Comparison of ENCODE assay signal across 14 cellular contexts in genomic region chr2:74632209-74632938, GRCh38. TPM values are rescaled to one million over a fixed set of nuclear protein-coding genes. Genes with fewer than 3 reads are reported as not detected.
A peak's percentile ranks its signal among the peaks of the same experiment; 100 is the strongest.
DNase-seq lines count a peak whose midpoint lies in the region; ATAC-seq and TF ChIP-seq lines count a peak whose summit lies in the region.
"Had no signal": no experiment of that assay in that cellular context is flagged by ENCODE, and none has a peak within 500 bp of the region (broad histone marks: within the 10 kb centered on the region; RNA-seq: fewer than 3 reads in every experiment).

No MANE protein-coding gene starts in this region.

- DNase-seq in DMS 273 (lab: John Stamatoyannopoulos, UW; ENCODE audit: unreplicated experiment), result peak; percentile 10
- no peak for DNase-seq in DMS 273 treated with DMSO at 0.1 percent for 48 hours (lab: John Stamatoyannopoulos, UW)
- no peak for DNase-seq in Panc1 (ENCODE audit: low read depth, low spot score)
- DNase-seq in fibroblast of peridontal ligament (ENCODE audit: extremely low read depth), result peak; percentile 13
- peak; percentile 50 for DNase-seq in retinal pigment epithelial cell (ENCODE audit: low read depth)
- no peak for DNase-seq in activated CD4-positive, alpha-beta memory T cell treated with anti-CD3 and anti-CD28 coated beads for 36 hours
- no peak for DNase-seq in activated T-cell treated with anti-CD3 and anti-CD28 coated beads, Interleukin-2, amount 50 U/mL, for 24 hours
- DNase-seq: activated CD4-positive, alpha-beta T cell treated with anti-CD3 and anti-CD28 coated beads, Interleukin-2, amount 50 U/mL, for 48 hours; NCI-H2171; SJCRH30 had no signal

- H3K4me3 ChIP-seq in Panc1 (ENCODE audit: low read depth in 2 of 2, low read length in 2 of 2) (no peak overlapping the region), retinal pigment epithelial cell (ENCODE audit: low read length) (no peak overlapping the region)
- H3K4me3 ChIP-seq: SJCRH30 had no signal

- H3K36me3 Mint-ChIP-seq in activated CD4-positive, alpha-beta memory T cell treated with anti-CD3 and anti-CD28 coated beads for 36 hours, result no peaks in the 10 kb centered on the region
- no peaks in the 10 kb centered on the region for H3K36me3 Mint-ChIP-seq in activated T-cell treated with anti-CD3 and anti-CD28 coated beads, Interleukin-2, amount 50 U/mL, for 24 hours (ENCODE audit: low read depth)
- H3K36me3 Mint-ChIP-seq: activated naive CD4-positive, alpha-beta T cell treated with anti-CD3 and anti-CD28 coated beads, Interleukin-2, amount 50 U/mL, for 72 hours had no signal

- no peak overlapping the region for H3K4me3 Mint-ChIP-seq in activated CD4-positive, alpha-beta memory T cell treated with anti-CD3 and anti-CD28 coated beads for 36 hours
- H3K4me3 Mint-ChIP-seq in activated T-cell treated with anti-CD3 and anti-CD28 coated beads, Interleukin-2, amount 50 U/mL, for 24 hours, result no peak overlapping the region
- H3K4me3 Mint-ChIP-seq: nephron had no signal

- no peaks in the 10 kb centered on the region for H3K9me3 ChIP-seq in Panc1 (ENCODE audit: control insufficient read depth, insufficient read depth, low read depth, low read length)
- H3K9me3 ChIP-seq: SJCRH30 had no signal

- POLR2A ChIA-PET in Panc1 (lab: Charles Lee), result no interaction called here
- POLR2A ChIA-PET in activated CD4-positive, alpha-beta memory T cell treated with anti-CD3 and anti-CD28 coated beads for 36 hours (lab: Charles Lee), result no interaction called here

- no peaks in the 10 kb centered on the region for H3K27me3 Mint-ChIP-seq in activated CD4-positive, alpha-beta memory T cell treated with anti-CD3 and anti-CD28 coated beads for 36 hours
- no peaks in the 10 kb centered on the region for H3K27me3 Mint-ChIP-seq in activated T-cell treated with anti-CD3 and anti-CD28 coated beads, Interleukin-2, amount 50 U/mL, for 24 hours

- no TSS peak for BruUV-seq in Panc1 (replicated peaks; lab: Mats Ljungman, UMichigan)

- intact Hi-C loops in Panc1 (cut with micrococcal nuclease; ENCODE audit: unreplicated experiment), result no loop called here
- intact Hi-C loops in activated CD4-positive, alpha-beta memory T cell treated with anti-CD3 and anti-CD28 coated beads for 36 hours (cut with micrococcal nuclease), result no loop called here

- ATAC-seq in Panc1, result peak; percentile 82
- no peak for ATAC-seq in HG02588 (IDR thresholded peaks at IDR 0.05; ENCODE audit: unreplicated experiment)
- ATAC-seq: activated naive CD4-positive, alpha-beta T cell treated with anti-CD3 and anti-CD28 coated beads, Interleukin-2, amount 50 U/mL, for 72 hours had no signal

- no peaks in the 10 kb centered on the region for H3K9me3 Mint-ChIP-seq in activated CD4-positive, alpha-beta memory T cell treated with anti-CD3 and anti-CD28 coated beads for 36 hours
- no peaks in the 10 kb centered on the region for H3K9me3 Mint-ChIP-seq in activated T-cell treated with anti-CD3 and anti-CD28 coated beads, Interleukin-2, amount 50 U/mL, for 24 hours
- H3K9me3 Mint-ChIP-seq: activated naive CD4-positive, alpha-beta T cell treated with anti-CD3 and anti-CD28 coated beads, Interleukin-2, amount 50 U/mL, for 72 hours; nephron had no signal

- no peaks in the 10 kb centered on the region; the same call in 1 of the 2 replicates for H3K27me3 ChIP-seq in Panc1 (ENCODE audit: control insufficient read depth, insufficient read depth, low read length)
- H3K27me3 ChIP-seq: SJCRH30 had no signal

- peak overlapping the region; percentile 13; the same call in 1 of the 2 replicates for H3K27ac ChIP-seq in Panc1 (ENCODE audit: low read length)
- H3K27ac ChIP-seq: 22Rv1, SJCRH30 had no signal

- no peaks in the 10 kb centered on the region for H3K4me1 Mint-ChIP-seq in activated CD4-positive, alpha-beta memory T cell treated with anti-CD3 and anti-CD28 coated beads for 36 hours (ENCODE audit: low read depth)
- no peaks in the 10 kb centered on the region for H3K4me1 Mint-ChIP-seq in activated T-cell treated with anti-CD3 and anti-CD28 coated beads, Interleukin-2, amount 50 U/mL, for 24 hours (ENCODE audit: low read depth)
- H3K4me1 Mint-ChIP-seq: nephron had no signal

- H3K36me3 ChIP-seq in Panc1 (ENCODE audit: control insufficient read depth, insufficient read depth, low read length), result no peaks in the 10 kb centered on the region
- H3K36me3 ChIP-seq: SJCRH30 had no signal

- H3K4me1 ChIP-seq in Panc1 (ENCODE audit: control insufficient read depth, insufficient read depth, low read length), result peaks cover 7% of the 10 kb centered on the region; the same call in 1 of the 2 replicates
- H3K4me1 ChIP-seq: SJCRH30 had no signal

- TF ChIP-seq CTCF in Panc1 (IDR thresholded peaks at IDR 0.05), result no peak
- peak; percentile 43 for TF ChIP-seq CTCF in retinal pigment epithelial cell (conservative IDR thresholded peaks at IDR 0.05; ENCODE audit: low read depth, low read length)

- CTCF ChIA-PET in Panc1 (lab: Charles Lee), result no interaction called here
- CTCF ChIA-PET in activated CD4-positive, alpha-beta memory T cell treated with anti-CD3 and anti-CD28 coated beads for 36 hours (lab: Charles Lee), result no interaction called here

- H3K27ac Mint-ChIP-seq in activated CD4-positive, alpha-beta memory T cell treated with anti-CD3 and anti-CD28 coated beads for 36 hours, result no peak overlapping the region
- H3K27ac Mint-ChIP-seq in activated T-cell treated with anti-CD3 and anti-CD28 coated beads, Interleukin-2, amount 50 U/mL, for 24 hours, result no peak overlapping the region
- H3K27ac Mint-ChIP-seq: nephron had no signal

- in situ Hi-C loops in Panc1 (cut with HindIII; ENCODE audit: low pct_unique_long_range_greater_than_20kb, low sequenced_read_pairs), result no loop called here

RNA-seq across cellular contexts. Expression of gene M1AP, which starts 15.8 kb away (rescaled TPM):
- total RNA-seq in Panc1 (2021; ENCODE audit: unreplicated experiment), result not detected
- not detected for polyA plus RNA-seq in Panc1 (2012; ENCODE audit: insufficient read length)
- not detected for total RNA-seq in activated CD4-positive, alpha-beta memory T cell treated with anti-CD3 and anti-CD28 coated beads for 36 hours
- total RNA-seq: activated naive CD4-positive, alpha-beta T cell treated with anti-CD3 and anti-CD28 coated beads, Interleukin-2, amount 50 U/mL, for 72 hours; SJCRH30 had no signal

RNA-seq across cellular contexts. Expression of gene SEMA4F, which starts 21.7 kb away (rescaled TPM):
- total RNA-seq in Panc1 (2021; ENCODE audit: unreplicated experiment), result 13.3 TPM
- polyA plus RNA-seq in Panc1 (2012; ENCODE audit: insufficient read length), result 13.8 TPM
- 1 to 10 TPM; 7.7 to 7.9 TPM for total RNA-seq in activated CD4-positive, alpha-beta memory T cell treated with anti-CD3 and anti-CD28 coated beads for 36 hours

Comparison
In these comparisons a context has a peak if more than half of its experiments do, and no peak if none do; other contexts are left out.
1. DNase-seq: peak in DMS 273 (single experiment), fibroblast of peridontal ligament (single experiment) and retinal pigment epithelial cell (single experiment); none in DMS 273 treated with DMSO at 0.1 percent for 48 hours (single experiment), Panc1 (single experiment), activated CD4-positive, alpha-beta memory T cell treated with anti-CD3 and anti-CD28 coated beads for 36 hours (single experiment) and activated T-cell treated with anti-CD3 and anti-CD28 coated beads, Interleukin-2, amount 50 U/mL, for 24 hours (single experiment).